ENCODE assay signal across 10 cellular contexts in the genomic region with DNA sequence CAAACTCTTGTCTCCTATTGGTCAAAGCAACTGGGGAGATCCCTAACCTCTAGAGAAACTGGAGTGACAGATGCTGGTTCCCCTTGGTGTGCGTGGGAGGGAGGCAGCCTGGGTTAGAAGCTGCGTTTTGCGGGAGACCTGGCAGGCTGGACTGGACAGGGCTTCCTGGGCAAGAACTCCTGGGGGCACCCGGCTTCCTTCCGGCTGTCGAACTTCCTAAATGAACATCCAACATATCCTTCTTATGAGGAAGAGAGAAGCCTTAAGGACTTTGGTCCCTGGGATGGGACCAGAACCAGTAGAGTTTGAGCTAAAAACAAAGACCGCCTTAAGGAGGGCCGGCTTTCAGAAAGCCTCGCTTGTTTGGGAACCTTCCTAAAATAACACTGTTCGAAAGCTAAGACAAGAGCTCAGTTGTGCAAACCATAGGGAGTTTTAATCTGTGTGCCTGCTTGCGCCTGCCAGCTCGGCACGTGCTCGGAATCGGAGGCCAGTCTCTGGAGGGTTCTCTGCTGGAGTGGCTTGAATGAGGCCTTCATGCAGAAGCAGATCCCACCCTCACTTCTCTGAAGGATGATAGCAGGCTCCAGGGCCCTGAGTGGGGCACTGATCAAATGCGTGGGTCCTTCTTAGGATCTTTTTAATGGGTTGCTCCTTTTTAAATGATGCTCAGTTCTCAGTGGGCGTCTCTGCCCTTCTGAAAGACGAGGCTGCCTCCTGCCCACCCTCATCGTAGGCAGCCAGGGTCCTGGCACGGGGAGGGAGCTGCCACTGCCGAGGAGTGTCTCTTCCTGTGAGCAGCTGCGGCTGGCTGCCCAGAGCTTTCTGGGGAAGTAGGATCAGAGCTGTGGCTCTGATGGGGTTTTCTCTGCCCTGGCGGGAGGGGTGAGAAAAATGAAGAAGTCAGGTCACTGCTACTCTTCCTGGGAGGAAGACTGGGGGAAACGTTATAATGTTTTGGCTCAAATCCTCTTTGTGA. TPM values are rescaled to one million over a fixed set of nuclear protein-coding genes. Genes with fewer than 3 reads are reported as not detected.
DNase-seq lines count a peak whose midpoint lies in the region; ATAC-seq and TF ChIP-seq lines count a peak whose summit lies in the region.
"Had no signal": no experiment of that assay in that cellular context is flagged by ENCODE, and none has a peak within 500 bp of the region (broad histone marks: within the 10 kb centered on the region; RNA-seq: fewer than 3 reads in every experiment).

No MANE protein-coding gene starts in this region.

- H3K9me3 ChIP-seq in esophagus squamous epithelium, result no peaks in the 10 kb centered on the region
- H3K9me3 ChIP-seq: BE2C had no signal

- H3K27ac Mint-ChIP-seq in stimulated activated naive CD8-positive, alpha-beta T cell treated with anti-CD3 and anti-CD28 coated beads, Interleukin-15, amount 100 ng/mL, for 72 hours, result peak overlapping the region; percentile 10 to 82

- peaks cover 19% of the 10 kb centered on the region for H3K4me1 Mint-ChIP-seq in stimulated activated naive CD8-positive, alpha-beta T cell treated with anti-CD3 and anti-CD28 coated beads, Interleukin-15, amount 100 ng/mL, for 72 hours

- no peak for DNase-seq in stimulated activated naive CD8-positive, alpha-beta T cell treated with anti-CD3 and anti-CD28 coated beads, Interleukin-15, amount 100 ng/mL, for 72 hours
- no peak for DNase-seq in stimulated activated naive CD8-positive, alpha-beta T cell treated with anti-CD3 and anti-CD28 coated beads, Interleukin-15, Interleukin-2, amounts not matched to agents 100 U/mL and 50 U/mL, for 24 hours
- DNase-seq in cerebellar cortex (ENCODE audit: low spot score) (peak; percentile 26), mesenteric fat pad (ENCODE audit: low spot score) (peak; percentile 83), esophagus squamous epithelium (lab: John Stamatoyannopoulos, UW) (no peak), dermis blood vessel endothelial cell (no peak)
- DNase-seq: BE2C had no signal

- H3K27me3 Mint-ChIP-seq in stimulated activated naive CD8-positive, alpha-beta T cell treated with anti-CD3 and anti-CD28 coated beads, Interleukin-15, amount 100 ng/mL, for 72 hours, result no peaks in the 10 kb centered on the region

- peaks cover 0 to 28% (median 0%) of the 10 kb centered on the region in 3 donors for H3K4me1 ChIP-seq in esophagus squamous epithelium

- H3K27me3 ChIP-seq in esophagus squamous epithelium, result peaks cover 0 to 56% (median 0%) of the 10 kb centered on the region in 4 donors
- H3K27me3 ChIP-seq: BE2C had no signal

- H3K27ac ChIP-seq in esophagus squamous epithelium, result no peak overlapping the region

- no peaks in the 10 kb centered on the region for H3K9me3 Mint-ChIP-seq in stimulated activated naive CD8-positive, alpha-beta T cell treated with anti-CD3 and anti-CD28 coated beads, Interleukin-15, amount 100 ng/mL, for 72 hours
- H3K9me3 Mint-ChIP-seq: T-cell had no signal

- ATAC-seq in stimulated activated naive CD8-positive, alpha-beta T cell treated with anti-CD3 and anti-CD28 coated beads, Interleukin-15, amount 100 ng/mL, for 72 hours, result no peak
- no peak for ATAC-seq in stimulated activated naive CD8-positive, alpha-beta T cell treated with anti-CD3 and anti-CD28 coated beads, Interleukin-15, Interleukin-2, amounts not matched to agents 100 U/mL and 50 U/mL, for 24 hours
- ATAC-seq in GM21367 (IDR thresholded peaks at IDR 0.05; ENCODE audit: unreplicated experiment) (no peak), GM21515 (IDR thresholded peaks at IDR 0.05; ENCODE audit: unreplicated experiment) (no peak)

- TF ChIP-seq CTCF in esophagus squamous epithelium (IDR thresholded peaks at IDR 0.05), result no peak

- 44 to 48% methylated on average over 14 to 20 of the region's 24 CpGs for WGBS in esophagus squamous epithelium, 2 donors

- no peak for TF ChIP-seq POLR2A in esophagus squamous epithelium (IDR thresholded peaks at IDR 0.05)

- H3K36me3 ChIP-seq in esophagus squamous epithelium, result no peaks in the 10 kb centered on the region
- H3K36me3 ChIP-seq: BE2C had no signal

- no peak overlapping the region for H3K4me3 Mint-ChIP-seq in stimulated activated naive CD8-positive, alpha-beta T cell treated with anti-CD3 and anti-CD28 coated beads, Interleukin-15, amount 100 ng/mL, for 72 hours

- intact Hi-C loops in esophagus squamous epithelium (cut with DNase I), result no loop called here

- H3K4me3 ChIP-seq in esophagus squamous epithelium, result no peak overlapping the region

RNA-seq across cellular contexts. Expression of a gene that starts 30.8 kb away (rescaled TPM):
- 2.2 TPM for total RNA-seq in mesenteric fat pad
- 1 to 10 TPM in 1 of 4 donors, under 1 TPM in 2, not detected in 1; 0.47 to 1.5 (median 0.53) TPM for total RNA-seq in esophagus squamous epithelium
- 0.17 and 0.37 TPM in 2 replicates for total RNA-seq in dermis blood vessel endothelial cell

Comparison
In these comparisons a context has a peak if more than half of its experiments do, and no peak if none do; other contexts are left out.
1. DNase-seq: peak in cerebellar cortex (single experiment) and mesenteric fat pad (single experiment); none in stimulated activated naive CD8-positive, alpha-beta T cell treated with anti-CD3 and anti-CD28 coated beads, Interleukin-15, amount 100 ng/mL, for 72 hours (0 of 2), stimulated activated naive CD8-positive, alpha-beta T cell treated with anti-CD3 and anti-CD28 coated beads, Interleukin-15, Interleukin-2, amounts not matched to agents 100 U/mL and 50 U/mL, for 24 hours (single experiment), esophagus squamous epithelium (single experiment) and dermis blood vessel endothelial cell (single experiment).